In genomic region chr5:54470191-54470590, GRCh38 we compare ENCODE assay signal across 14 cellular contexts. TPM values are rescaled to one million over a fixed set of nuclear protein-coding genes. Genes with fewer than 3 reads are reported as not detected.
DNase-seq lines count a peak whose midpoint lies in the region; ATAC-seq, FAIRE-seq and TF ChIP-seq lines count a peak whose summit lies in the region.
"Had no signal": no experiment of that assay in that cellular context is flagged by ENCODE, and none has a peak within 500 bp of the region (broad histone marks: within the 10 kb centered on the region; RNA-seq: fewer than 3 reads in every experiment).

No MANE protein-coding gene starts in this region.

- ATAC-seq in Right ventricle myocardium inferior (no peak), GM21825 (IDR thresholded peaks at IDR 0.05; ENCODE audit: unreplicated experiment) (no peak)

- H3K27ac ChIP-seq in left ventricle myocardium inferior (replicated peaks), result peak overlapping the region; percentile 76
- no peak overlapping the region for H3K27ac ChIP-seq in kidney (ENCODE audit: low read depth in 2 of 2, low read length in 2 of 2)
- peak overlapping the region; percentile 62 to 70 for H3K27ac ChIP-seq in uterus

- H3K9ac ChIP-seq in kidney (ENCODE audit: low read length in 2 of 2), result no peak overlapping the region

- no peaks in the 10 kb centered on the region for H3K36me3 ChIP-seq in left ventricle myocardium inferior
- no peaks in the 10 kb centered on the region for H3K36me3 ChIP-seq in kidney (ENCODE audit: control insufficient read depth in 1 of 2, insufficient read depth in 2 of 2, low read length in 2 of 2)
- H3K36me3 ChIP-seq in uterus, result no peaks in the 10 kb centered on the region

- no peak for TF ChIP-seq POLR2A in uterus (IDR thresholded peaks at IDR 0.05)

- peak overlapping the region; percentile 50 for H3K4me3 ChIP-seq in left ventricle myocardium inferior
- H3K4me3 ChIP-seq in kidney (ENCODE audit: low read length in 2 of 2), result peak overlapping the region; percentile 44 to 68
- H3K4me3 ChIP-seq in uterus, result peak overlapping the region in 1 of 2 donors; percentile 15

- intact Hi-C loops in left ventricle myocardium inferior (cut with micrococcal nuclease), result no loop called here
- intact Hi-C loops in Right ventricle myocardium inferior (cut with DNase I), result no loop called here
- intact Hi-C loops in kidney (cut with DNase I), result no loop called here
- intact Hi-C loops in uterus (cut with DNase I; ENCODE audit: low total_unique reads), result no loop called here

- H3K27me3 ChIP-seq in left ventricle myocardium inferior (ENCODE audit: low read depth) (no peaks in the 10 kb centered on the region), uterus (no peaks in the 10 kb centered on the region)

- DNase-seq in left ventricle myocardium inferior, result no peak
- no peak for DNase-seq in Right ventricle myocardium inferior (ENCODE audit: missing footprints)
- DNase-seq in amniotic stem cell (lab: John Stamatoyannopoulos, UW), result peak; percentile 49
- DNase-seq in kidney, result no peak
- DNase-seq in uterus, result no peak
- DNase-seq in NK-92 (lab: John Stamatoyannopoulos, UW; ENCODE audit: unreplicated experiment), result no peak
- DNase-seq in DMS114 treated with DMSO at 0.1 percent for 48 hours (lab: John Stamatoyannopoulos, UW; ENCODE audit: unreplicated experiment), result no peak
- DNase-seq: dermis blood vessel endothelial cell; NCI-H1092; nucleus accumbens; stimulated activated CD8-positive, alpha-beta memory T cell treated with anti-CD3 and anti-CD28 coated beads, Interleukin-4, amount 100 ng/mL, for 48 hours had no signal

- no peak for FAIRE-seq in kidney (lab: Jason Lieb, UNC)

- TF ChIP-seq CTCF in left ventricle myocardium inferior (IDR thresholded peaks at IDR 0.05; ENCODE audit: borderline replicate concordance), result no peak
- TF ChIP-seq CTCF in kidney (IDR thresholded peaks at IDR 0.05; ENCODE audit: borderline replicate concordance, extremely low read depth, insufficient read depth), result no peak
- no peak for TF ChIP-seq CTCF in uterus (IDR thresholded peaks at IDR 0.05)

- H3K9me3 ChIP-seq in left ventricle myocardium inferior (replicated peaks), result no peaks in the 10 kb centered on the region
- H3K9me3 ChIP-seq in kidney (ENCODE audit: control insufficient read depth in 1 of 2, low read length in 2 of 2), result no peaks in the 10 kb centered on the region
- no peaks in the 10 kb centered on the region for H3K9me3 ChIP-seq in uterus

- H3K4me1 ChIP-seq in left ventricle myocardium inferior, result peaks cover 29% of the 10 kb centered on the region
- peaks cover 0 to 2% of the 10 kb centered on the region in 2 donors for H3K4me1 ChIP-seq in kidney (ENCODE audit: control insufficient read depth in 1 of 2, insufficient read depth in 1 of 2, low read depth in 1 of 2, low read length in 2 of 2)
- peaks cover 0 to 4% of the 10 kb centered on the region in 2 donors for H3K4me1 ChIP-seq in uterus

RNA-seq across cellular contexts. Expression of gene HSPB3, which starts 14.7 kb away (rescaled TPM):
- total RNA-seq in left ventricle myocardium inferior, result 418 TPM
- total RNA-seq in Right ventricle myocardium inferior, result 549 TPM
- not detected for total RNA-seq in kidney
- not detected for polyA plus RNA-seq in kidney (ENCODE audit: insufficient read depth, low read depth, low replicate concordance)
- total RNA-seq in uterus, result 1 to 10 TPM in 1 of 4 donors, not detected in 3; 1.7 TPM
- total RNA-seq: activated CD8-positive, alpha-beta memory T cell treated with anti-CD3 and anti-CD28 coated beads for 36 hours; Daoy; dermis blood vessel endothelial cell had no signal

RNA-seq across cellular contexts. Expression of gene SNX18, which starts 47.4 kb away (rescaled TPM):
- 28.7 TPM for total RNA-seq in left ventricle myocardium inferior
- total RNA-seq in Right ventricle myocardium inferior, result 25.2 TPM
- total RNA-seq in kidney, result 40.5 TPM
- polyA plus RNA-seq in kidney (ENCODE audit: insufficient read depth, low read depth, low replicate concordance), result 10.4 TPM
- 10 to 100 TPM; 33.6 to 59.1 (median 51.2) TPM for total RNA-seq in uterus

Comparison
In these comparisons a context has a peak if more than half of its experiments do, and no peak if none do; other contexts are left out.
1. H3K27ac ChIP-seq: peak in left ventricle myocardium inferior (single experiment) and uterus (2 of 2); none in kidney (0 of 2).
2. RNA of gene HSPB3, which starts 14.7 kb away (total RNA-seq): 549 TPM in Right ventricle myocardium inferior (single experiment) and 418 TPM in left ventricle myocardium inferior (single experiment); 1.7 TPM in uterus and not detected in kidney (single experiment); every median in the first group is over 100 times any median in the second.